8 cellular contexts compared by ENCODE assay signal in genomic region chr3:155995525-155996370, GRCh38.
DNase-seq lines count a peak whose midpoint lies in the region; ATAC-seq, FAIRE-seq and TF ChIP-seq lines count a peak whose summit lies in the region.

No MANE protein-coding gene starts in this region.

- peak in 2 of 3 donors; percentile 9 to 23 for DNase-seq in CD4-positive, CD25-positive, alpha-beta regulatory T cell
- peak; percentile 32 to 68 for DNase-seq in NCI-H526 (lab: John Stamatoyannopoulos, UW)
- DNase-seq in bronchial epithelial cell (ENCODE audit: low read depth): peak; percentile 62
- DNase-seq in non-pigmented ciliary epithelial cell (ENCODE audit: low read depth): peak; percentile 48
- DNase-seq in activated naive CD4-positive, alpha-beta T cell treated with anti-CD3 and anti-CD28 coated beads, Interleukin-2, amount 50 U/mL, for 16 hours: no peak
- no peak for DNase-seq in activated CD4-positive, alpha-beta T cell treated with anti-CD3 and anti-CD28 coated beads, Interleukin-2, amount 10 ng/mL, durations not matched to agents 7 days and 5 days

- no peaks in the 10 kb centered on the region for H3K36me3 Mint-ChIP-seq in CD4-positive, CD25-positive, alpha-beta regulatory T cell
- H3K36me3 Mint-ChIP-seq in activated CD4-positive, alpha-beta T cell treated with anti-CD3 and anti-CD28 coated beads, Interleukin-2, amount 10 ng/mL, durations not matched to agents 7 days and 5 days (ENCODE audit: low read depth): no peaks in the 10 kb centered on the region

- H3K4me3 Mint-ChIP-seq in CD4-positive, CD25-positive, alpha-beta regulatory T cell: no peak overlapping the region
- H3K4me3 Mint-ChIP-seq in activated CD4-positive, alpha-beta T cell treated with anti-CD3 and anti-CD28 coated beads, Interleukin-2, amount 10 ng/mL, durations not matched to agents 7 days and 5 days: no peak overlapping the region

- no peak for FAIRE-seq in bronchial epithelial cell (lab: Jason Lieb, UNC)

- POLR2A ChIA-PET in HEK293 (lab: Yijun Ruan, JAX): no interaction called here
- POLR2A ChIA-PET in activated CD4-positive, alpha-beta T cell treated with anti-CD3 and anti-CD28 coated beads, Interleukin-2, amount 10 ng/mL, durations not matched to agents 7 days and 5 days (lab: Charles Lee): no interaction called here

- no peaks in the 10 kb centered on the region for H3K4me1 ChIP-seq in CD4-positive, CD25-positive, alpha-beta regulatory T cell (ENCODE audit: control insufficient read depth, insufficient read depth, low read length, poor library complexity, severe bottlenecking)
- H3K4me1 ChIP-seq in HEK293 (ENCODE audit: control insufficient read depth, insufficient read depth, low read length): no peaks in the 10 kb centered on the region

- TF ChIP-seq CTCF in HEK293 (tag by site-specific recombination; IDR thresholded peaks at IDR 0.05) (no peak), bronchial epithelial cell (IDR thresholded peaks at IDR 0.05; ENCODE audit: insufficient read depth, low read length, severe bottlenecking) (peak; percentile 58)

- H3K27me3 ChIP-seq in CD4-positive, CD25-positive, alpha-beta regulatory T cell (ENCODE audit: control insufficient read depth, insufficient read depth, low read length): peaks cover 2% of the 10 kb centered on the region
- no peaks in the 10 kb centered on the region for H3K27me3 ChIP-seq in bronchial epithelial cell (ENCODE audit: control insufficient read depth, insufficient read depth, low read length)

- H3K9me3 ChIP-seq in CD4-positive, CD25-positive, alpha-beta regulatory T cell (ENCODE audit: control insufficient read depth in 2 of 2, low read length in 2 of 2): no peaks in the 10 kb centered on the region
- no peaks in the 10 kb centered on the region for H3K9me3 ChIP-seq in HEK293 (ENCODE audit: control insufficient read depth, insufficient read depth, low read depth, low read length)

- no peaks in the 10 kb centered on the region for H3K36me3 ChIP-seq in CD4-positive, CD25-positive, alpha-beta regulatory T cell (ENCODE audit: control insufficient read depth, insufficient read depth, low read length)
- H3K36me3 ChIP-seq in HEK293 (ENCODE audit: control insufficient read depth in 2 of 2, insufficient read depth in 1 of 2, low read length in 2 of 2) (no peaks in the 10 kb centered on the region), bronchial epithelial cell (ENCODE audit: control insufficient read depth, insufficient read depth, low read length) (no peaks in the 10 kb centered on the region)

- H3K27ac ChIP-seq in CD4-positive, CD25-positive, alpha-beta regulatory T cell (ENCODE audit: insufficient read depth, low read length, poor library complexity, severe bottlenecking): no peak overlapping the region
- H3K27ac ChIP-seq in HEK293 (ENCODE audit: extremely low read depth, low read depth, low read length): no peak overlapping the region

- H3K27ac Mint-ChIP-seq in CD4-positive, CD25-positive, alpha-beta regulatory T cell: no peak overlapping the region
- no peak overlapping the region for H3K27ac Mint-ChIP-seq in activated CD4-positive, alpha-beta T cell treated with anti-CD3 and anti-CD28 coated beads, Interleukin-2, amount 10 ng/mL, durations not matched to agents 7 days and 5 days

- H3K9me3 Mint-ChIP-seq in CD4-positive, CD25-positive, alpha-beta regulatory T cell: peaks cover 0 to 9% (median 3%) of the 10 kb centered on the region in 7 donors
- no peaks in the 10 kb centered on the region for H3K9me3 Mint-ChIP-seq in activated CD4-positive, alpha-beta T cell treated with anti-CD3 and anti-CD28 coated beads, Interleukin-2, amount 10 ng/mL, durations not matched to agents 7 days and 5 days

- H3K27me3 Mint-ChIP-seq in CD4-positive, CD25-positive, alpha-beta regulatory T cell: peaks cover 16% of the 10 kb centered on the region
- H3K27me3 Mint-ChIP-seq in activated CD4-positive, alpha-beta T cell treated with anti-CD3 and anti-CD28 coated beads, Interleukin-2, amount 10 ng/mL, durations not matched to agents 7 days and 5 days: peaks cover 7% of the 10 kb centered on the region

- no peaks in the 10 kb centered on the region for H3K4me1 Mint-ChIP-seq in CD4-positive, CD25-positive, alpha-beta regulatory T cell
- H3K4me1 Mint-ChIP-seq in activated CD4-positive, alpha-beta T cell treated with anti-CD3 and anti-CD28 coated beads, Interleukin-2, amount 10 ng/mL, durations not matched to agents 7 days and 5 days: no peaks in the 10 kb centered on the region

- no peak for ATAC-seq in CD4-positive, CD25-positive, alpha-beta regulatory T cell (ENCODE audit: low read depth in 2 of 2)
- ATAC-seq in activated CD4-positive, CD25-positive, alpha-beta regulatory T cell treated with anti-CD3 and anti-CD28 coated beads, Interleukin-2, amount 50 U/mL, for 24 hours: no peak

- CTCF ChIA-PET in HEK293 (lab: Yijun Ruan, JAX): interaction anchor here (0.6 to 1.6 kb wide), 4 partner anchors 15 to 207 kb away, joined by 3 to 9 read pairs (median 3); no protein-coding TSS in a partner anchor
- CTCF ChIA-PET in activated CD4-positive, alpha-beta T cell treated with anti-CD3 and anti-CD28 coated beads, Interleukin-2, amount 10 ng/mL, durations not matched to agents 7 days and 5 days (lab: Charles Lee): no interaction called here

- H3K4me3 ChIP-seq in CD4-positive, CD25-positive, alpha-beta regulatory T cell (ENCODE audit: low read depth, low read length): no peak overlapping the region
- H3K4me3 ChIP-seq in HEK293 (ENCODE audit: low read depth, low read length): no peak overlapping the region
- H3K4me3 ChIP-seq in bronchial epithelial cell (ENCODE audit: low read depth, low read length): no peak overlapping the region

TF ChIP-seq in HEK293, 187 proteins besides CTCF, POLR2A, EP300 and RAD21:
- peak; percentile 88 for TF ChIP-seq ZNF654 (tag by site-specific recombination; IDR thresholded peaks at IDR 0.05; ENCODE audit: low read depth)
- TF ChIP-seq ZBTB17 (tag by site-specific recombination; IDR thresholded peaks at IDR 0.05): no peak

Comparison
In these comparisons a context has a peak if more than half of its experiments do, and no peak if none do; other contexts are left out.
1. DNase-seq: peak in CD4-positive, CD25-positive, alpha-beta regulatory T cell (2 of 3), NCI-H526 (2 of 2), bronchial epithelial cell (single experiment) and non-pigmented ciliary epithelial cell (single experiment); none in activated naive CD4-positive, alpha-beta T cell treated with anti-CD3 and anti-CD28 coated beads, Interleukin-2, amount 50 U/mL, for 16 hours (single experiment) and activated CD4-positive, alpha-beta T cell treated with anti-CD3 and anti-CD28 coated beads, Interleukin-2, amount 10 ng/mL, durations not matched to agents 7 days and 5 days (single experiment).